ENCODE assay signal across 13 cellular contexts in genomic region chr3:58429657-58430056, GRCh38. TPM values are rescaled to one million over a fixed set of nuclear protein-coding genes. Genes with fewer than 3 reads are reported as not detected.
DNase-seq lines count a peak whose midpoint lies in the region; ATAC-seq, FAIRE-seq and TF ChIP-seq lines count a peak whose summit lies in the region.
"Had no signal": no experiment of that assay in that cellular context is flagged by ENCODE, and none has a peak within 500 bp of the region (broad histone marks: within the 10 kb centered on the region; RNA-seq: fewer than 3 reads in every experiment).

No MANE protein-coding gene starts in this region.

- no peaks in the 10 kb centered on the region for H3K9me3 ChIP-seq in GM12878 (replicated peaks; ENCODE audit: control insufficient read depth, insufficient read depth, low read length)
- no peaks in the 10 kb centered on the region for H3K9me3 ChIP-seq in MG63
- no peaks in the 10 kb centered on the region for H3K9me3 ChIP-seq in aorta (ENCODE audit: control insufficient read depth, low read length)
- no peaks in the 10 kb centered on the region for H3K9me3 ChIP-seq in left ventricle myocardium inferior (replicated peaks)
- H3K9me3 ChIP-seq: right atrium auricular region had no signal

- no TSS peak for BruUV-seq in GM12878 (replicated peaks; lab: Mats Ljungman, UMichigan)

- H3K27me3 ChIP-seq in GM12878 (replicated peaks in 1 of 2; ENCODE audit: control insufficient read depth in 2 of 2, insufficient read depth in 2 of 2, low read length in 1 of 2) (no peaks in the 10 kb centered on the region), MG63 (no peaks in the 10 kb centered on the region), aorta (ENCODE audit: control insufficient read depth in 1 of 2, insufficient read depth in 2 of 2, low read length in 1 of 2) (no peaks in the 10 kb centered on the region), left ventricle myocardium inferior (ENCODE audit: low read depth) (no peaks in the 10 kb centered on the region)
- H3K27me3 ChIP-seq: hepatocyte, right atrium auricular region had no signal

- WGBS in GM12878 (ENCODE audit: insufficient coverage, insufficient replicate concordance, low lambda C conversion rate, missing lambda C conversion rate) = 0% methylated on average over 1 of the region's 1 CpG
- WGBS in aorta, 2 donors = 0 to 52% methylated on average over 1 of the region's 1 CpG

- no peak overlapping the region for H3K4me3 ChIP-seq in GM12878
- no peak overlapping the region for H3K4me3 ChIP-seq in MG63
- no peak overlapping the region for H3K4me3 ChIP-seq in aorta (ENCODE audit: low read length in 2 of 2)
- H3K4me3 ChIP-seq in left ventricle myocardium inferior = no peak overlapping the region
- H3K4me3 ChIP-seq: hepatocyte, right atrium auricular region had no signal

- POLR2A ChIA-PET in GM12878 (lab: Charles Lee) = interaction anchor here (1.0 to 1.5 kb wide), 5 partner anchors 9 to 113 kb away, joined by 3 to 7 read pairs (median 3); partner anchors contain the start of gene KCTD6

- peak; percentile 59 for DNase-seq in GM10266 (ENCODE audit: extremely low spot score)
- peak; percentile 53 for DNase-seq in GM12878 (ENCODE audit: low read depth, low spot score)
- no peak for DNase-seq in MG63
- no peak for DNase-seq in activated CD4-positive, CD25-positive, alpha-beta regulatory T cell treated with anti-CD3 and anti-CD28 coated beads, Interleukin-2, amount 50 U/mL, for 72 hours
- no peak for DNase-seq in aorta
- no peak for DNase-seq in left ventricle myocardium inferior
- DNase-seq: CD4-positive, CD25-positive, alpha-beta regulatory T cell; NCI-H1417; T-helper 9 cell had no signal

- no peak overlapping the region for H3K27ac ChIP-seq in GM12878 (ENCODE audit: control insufficient read depth, insufficient read depth)
- H3K27ac ChIP-seq in aorta (ENCODE audit: low read depth in 1 of 2, low read length in 2 of 2) = no peak overlapping the region
- H3K27ac ChIP-seq in left ventricle myocardium inferior (replicated peaks) = no peak overlapping the region
- H3K27ac ChIP-seq: hepatocyte, right atrium auricular region had no signal

- ATAC-seq in GM21367 (IDR thresholded peaks at IDR 0.05; ENCODE audit: unreplicated experiment) (peak; percentile 37), HG03064 (IDR thresholded peaks at IDR 0.05; ENCODE audit: low read depth, unreplicated experiment) (peak; percentile 67), GM12878 (peak; percentile 52), aorta (ENCODE audit: low FRiP score) (no peak)

- TF ChIP-seq POLR2A in GM12878 (IDR thresholded peaks at IDR 0.05; ENCODE audit: low read depth, low read length) = no peak

- H3K4me2 ChIP-seq in GM12878 (ENCODE audit: control insufficient read depth, insufficient read depth) = no peak overlapping the region
- H3K4me2 ChIP-seq: hepatocyte had no signal

- RAD21 ChIA-PET in GM12878 (lab: Charles Lee; ENCODE audit: unreplicated experiment) = interaction anchor here (1.2 to 1.6 kb wide), 3 partner anchors 9 to 124 kb away, joined by 3 to 6 read pairs (median 4); partner anchors contain the start of genes HTD2 and RPP14

- in situ Hi-C loops in GM12878 (cut with MboI) = no loop called here

- H2AFZ ChIP-seq in GM12878 (ENCODE audit: control insufficient read depth, low read depth, low read length) = no peak overlapping the region
- H2AFZ ChIP-seq: hepatocyte had no signal

- H3K79me2 ChIP-seq in GM12878 (ENCODE audit: control insufficient read depth, insufficient read depth, low read length) = peaks cover 6% of the 10 kb centered on the region

- no peak for TF ChIP-seq CTCF in GM10266 (IDR thresholded peaks at IDR 0.05; ENCODE audit: control insufficient read depth, insufficient read depth, low read depth, missing control alignments)
- no peak for TF ChIP-seq CTCF in GM12878 (IDR thresholded peaks at IDR 0.05 in 2 of 3, conservative IDR thresholded peaks at IDR 0.05 in 1 of 3; ENCODE audit: control insufficient read depth in 2 of 3, extremely low read depth in 1 of 3, insufficient read depth in 1 of 3, low read depth in 3 of 3, low read length in 3 of 3)
- no peak for TF ChIP-seq CTCF in left ventricle myocardium inferior (IDR thresholded peaks at IDR 0.05; ENCODE audit: borderline replicate concordance)

- no peak overlapping the region for H3K9ac ChIP-seq in GM12878 (ENCODE audit: control insufficient read depth, insufficient read depth, low read length)

- peak; percentile 98 for FAIRE-seq in GM12878 (lab: Jason Lieb, UNC)

- peaks cover 14% of the 10 kb centered on the region for H3K4me1 ChIP-seq in GM12878 (ENCODE audit: control insufficient read depth, insufficient read depth, low read length)
- H3K4me1 ChIP-seq in aorta (ENCODE audit: control insufficient read depth in 1 of 2, insufficient read depth in 2 of 2, low read length in 2 of 2) = no peaks in the 10 kb centered on the region
- H3K4me1 ChIP-seq in left ventricle myocardium inferior = peaks cover 40% of the 10 kb centered on the region

- SMC1A ChIA-PET in GM12878 (lab: Charles Lee; ENCODE audit: uncharacterized antibody, unreplicated experiment) = interaction anchor here (0.7 to 3.4 kb wide), 10 partner anchors 9 to 1883 kb away, joined by 3 to 18 read pairs (median 4); no protein-coding TSS in a partner anchor

- CTCF ChIA-PET in GM12878 (lab: Yijun Ruan, JAX) = interaction anchor here (0.6 to 3.3 kb wide), 14 partner anchors 11 to 1441 kb away, joined by 3 to 18 read pairs (median 4); partner anchors contain the start of genes HTD2, KCTD6, PXK and RPP14

- TF ChIP-seq EP300 in GM12878 (IDR thresholded peaks at IDR 0.05; ENCODE audit: borderline replicate concordance in 1 of 2, control insufficient read depth in 1 of 2, low read depth in 2 of 2, low read length in 2 of 2) = no peak

- intact Hi-C loops in GM12878 (cut with micrococcal nuclease; ENCODE audit: unreplicated experiment) = loop anchor here (5.0 kb wide), 1 partner anchor 103 kb away; no protein-coding TSS in a partner anchor
- intact Hi-C loops in aorta (cut with DNase I) = loop anchor here (5.0 to 10.0 kb wide), 2 partner anchors 63 to 105 kb away; partner anchors contain the start of genes KCTD6 (in 2 of the 2) and ACOX2 (in 1 of the 2)
- intact Hi-C loops in left ventricle myocardium inferior (cut with micrococcal nuclease) = no loop called here

- H4K20me1 ChIP-seq in GM12878 (ENCODE audit: control insufficient read depth, insufficient read depth) = no peaks in the 10 kb centered on the region; the same call in 1 of the 2 replicates

- H3K36me3 ChIP-seq in GM12878 (ENCODE audit: control insufficient read depth in 2 of 2, insufficient read depth in 2 of 2, low read length in 1 of 2) (peaks cover 2 to 12% of the 10 kb centered on the region in 2 experiments), MG63 (peaks cover 40% of the 10 kb centered on the region), aorta (ENCODE audit: control insufficient read depth in 1 of 2, insufficient read depth in 2 of 2, low read length in 1 of 2) (peaks cover 3 to 9% of the 10 kb centered on the region in 2 donors), left ventricle myocardium inferior (peaks cover 73% of the 10 kb centered on the region)

- TF ChIP-seq RAD21 in GM12878 (IDR thresholded peaks at IDR 0.05; ENCODE audit: insufficient read depth, low read depth, low read length) = no peak

TF ChIP-seq in GM12878, 131 proteins besides CTCF, POLR2A, EP300 and RAD21 (continues in another document):
- TF ChIP-seq FOXK2 (IDR thresholded peaks at IDR 0.05) (no peak), STAT3 (IDR thresholded peaks at IDR 0.05; ENCODE audit: low read depth, low read length) (no peak), IKZF2 (IDR thresholded peaks at IDR 0.05) (no peak), TCF12 (IDR thresholded peaks at IDR 0.05; ENCODE audit: low read depth, low read length) (peak; percentile 10; the same call in 1 of the 2 replicates), PAX5 (IDR thresholded peaks at IDR 0.05; ENCODE audit: borderline replicate concordance, low read depth, low read length) (peak; percentile 83), GABPA (IDR thresholded peaks at IDR 0.05; ENCODE audit: low read depth) (no peak), RUNX3 (IDR thresholded peaks at IDR 0.05; ENCODE audit: low read length) (peak; percentile 83), NKRF (conservative IDR thresholded peaks at IDR 0.05) (no peak), IKZF1 (conservative IDR thresholded peaks at IDR 0.05) (no peak)

RNA-seq across cellular contexts. Expression of gene PDHB, which starts 4.0 kb away (rescaled TPM):
- 50.9 and 55.7 TPM in 2 replicates for total RNA-seq in GM12878 (2013; cell fraction: nucleolus; rRNA removed)
- total RNA-seq in GM12878 (2014; rRNA removed) = 68.6 and 83.4 TPM in 2 replicates
- 83.2 and 85.3 TPM in 2 replicates for total RNA-seq in GM12878 (2014; rRNA removed; fragmentation: Illumina TruSeq; extraction: Trizol)
- 62.9 and 65.5 TPM in 2 replicates for total RNA-seq in GM12878 (2021)
- 32.4 TPM for polyA plus RNA-seq in GM12878 (2011; ENCODE audit: low read depth)
- polyA plus RNA-seq in GM12878 (2011; rRNA removed) = 92.2 and 121 TPM in 2 replicates
- polyA plus RNA-seq in GM12878 (2011; cell fraction: cytosol; rRNA removed) = 48.6 and 54.9 TPM in 2 replicates
- 33.9 and 44.6 TPM in 2 replicates for polyA plus RNA-seq in GM12878 (2011; cell fraction: nucleus; rRNA removed)
- polyA plus RNA-seq in GM12878 (2012) = 38.7 and 47.0 TPM in 2 replicates
- 76.5 and 84.2 TPM in 2 replicates for polyA plus RNA-seq in GM12878 (2014; fragmentation: Illumina TruSeq; extraction: Trizol)
- 100 to 1,000 TPM; 167 to 224 TPM for polyA plus RNA-seq in GM12878 (2014; fragmentation: Nextera tagmentation; extraction: Ambion mirVana)
- polyA plus RNA-seq in GM12878 (2014; rRNA removed) = 68.3 and 94.2 TPM in 2 replicates
- polyA plus RNA-seq in GM12878 (2016; fragmentation: Nextera tagmentation; extraction: Ambion mirVana) = 100 to 1,000 TPM; 120 to 123 TPM
- 36.3 and 42.7 TPM in 2 replicates for polyA minus RNA-seq in GM12878 (2011; rRNA and poly(A)+ RNA removed)
- polyA minus RNA-seq in GM12878 (2011; cell fraction: cytosol; rRNA and poly(A)+ RNA removed) = 13.9 and 20.2 TPM in 2 replicates
- polyA minus RNA-seq in GM12878 (2011; cell fraction: nucleus; rRNA and poly(A)+ RNA removed) = 18.6 and 28.8 TPM in 2 replicates
- total RNA-seq in MG63 (2014; rRNA removed; shearing (Covaris generic); ENCODE audit: low replicate concordance) = 106 and 142 TPM in 2 replicates
- total RNA-seq in aorta = 10 to 100 TPM; 49.0 to 49.9 TPM
- polyA plus RNA-seq in aorta = 10 to 100 TPM; 68.4 to 72.7 TPM
- total RNA-seq in left ventricle myocardium inferior = 195 TPM

Comparison
In these comparisons a context has a peak if more than half of its experiments do, and no peak if none do; other contexts are left out.
1. DNase-seq: peak in GM10266 (single experiment) and GM12878 (single experiment); none in MG63 (single experiment), activated CD4-positive, CD25-positive, alpha-beta regulatory T cell treated with anti-CD3 and anti-CD28 coated beads, Interleukin-2, amount 50 U/mL, for 72 hours (single experiment), aorta (0 of 2) and left ventricle myocardium inferior (single experiment).